In genomic region chr11:33258631-33259184, GRCh38 we compare ENCODE assay signal across 1 cellular context.
A peak's percentile ranks its signal among the peaks of the same experiment; 100 is the strongest.
TF ChIP-seq lines count a peak whose summit lies in the region.

No MANE protein-coding gene starts in this region.

TF ChIP-seq in K562, 482 proteins besides CTCF, POLR2A, EP300 and RAD21 (continued from another document):
- TF ChIP-seq ZNF318 (IDR thresholded peaks at IDR 0.05; ENCODE audit: borderline replicate concordance in 1 of 2, low read depth in 1 of 2) (no peak), HDAC2 (IDR thresholded peaks at IDR 0.05) (0 out of 2 replicates have a peak, but pooled peaks have one; percentile 28), CBFA2T3 (IDR thresholded peaks at IDR 0.05) (no peak), DMBX1 (CRISPR knock-in tag; IDR thresholded peaks at IDR 0.05; ENCODE audit: borderline replicate concordance) (no peak), PATZ1 (CRISPR knock-in tag; IDR thresholded peaks at IDR 0.05; ENCODE audit: borderline replicate concordance) (no peak), KLF6 (CRISPR knock-in tag; IDR thresholded peaks at IDR 0.05; ENCODE audit: borderline replicate concordance) (no peak), NCOA1 (IDR thresholded peaks at IDR 0.05; ENCODE audit: low read depth) (no peak), ELF2 (CRISPR knock-in tag; IDR thresholded peaks at IDR 0.05) (no peak), CCAR2 (IDR thresholded peaks at IDR 0.05; ENCODE audit: low read depth, low read length) (no peak), NR2C1 (IDR thresholded peaks at IDR 0.05) (no peak), NR2C1 (tag; IDR thresholded peaks at IDR 0.05) (no peak), ZNF583 (CRISPR knock-in tag; IDR thresholded peaks at IDR 0.05) (no peak), SRSF9 (IDR thresholded peaks at IDR 0.05; ENCODE audit: borderline replicate concordance, low read depth, low read length) (no peak), YBX1 (IDR thresholded peaks at IDR 0.05) (no peak), ZBTB34 (CRISPR knock-in tag; IDR thresholded peaks at IDR 0.05) (no peak), KLF16 (IDR thresholded peaks at IDR 0.05) (no peak), ZNF707 (CRISPR knock-in tag; conservative IDR thresholded peaks at IDR 0.05) (no peak), NCOA6 (IDR thresholded peaks at IDR 0.05) (no peak), TEAD2 (tag; IDR thresholded peaks at IDR 0.05) (no peak), RFX5 (IDR thresholded peaks at IDR 0.05; ENCODE audit: low read depth, low read length) (no peak), ZHX1 (conservative IDR thresholded peaks at IDR 0.05; ENCODE audit: low read length) (0 out of 2 replicates have a peak, but pooled peaks have one; percentile 9), ESRRB (CRISPR knock-in tag; IDR thresholded peaks at IDR 0.05; ENCODE audit: borderline replicate concordance) (no peak), ZBTB11 (CRISPR knock-in tag; IDR thresholded peaks at IDR 0.05) (no peak), E2F6 (IDR thresholded peaks at IDR 0.05; ENCODE audit: borderline replicate concordance in 1 of 2, extremely low read depth in 1 of 2, insufficient read depth in 1 of 2, insufficient read length in 1 of 2, low read depth in 1 of 2, low read length in 1 of 2, poor library complexity in 1 of 2, severe bottlenecking in 1 of 2) (no peak)
